In genomic region chr11:92812841-92813240, GRCh38 we compare ENCODE assay signal across 33 cellular contexts.
"Had no signal": no experiment of that assay in that cellular context is flagged by ENCODE, and none has a peak within 500 bp of the region (broad histone marks: within the 10 kb centered on the region; RNA-seq: fewer than 3 reads in every experiment).

No MANE protein-coding gene starts in this region.

- H3K4me2 ChIP-seq: PC-9, SK-N-SH had no signal

- H3K36me3 Mint-ChIP-seq: activated naive CD4-positive, alpha-beta T cell treated with anti-CD3 and anti-CD28 coated beads, Interleukin-2, amount 50 U/mL, for 72 hours had no signal

- FAIRE-seq: astrocyte had no signal

- H3K4me3 ChIP-seq: adrenal gland, body of pancreas, breast epithelium, MG63, PC-9, SJCRH30 had no signal

- DNase-seq: activated CD4-positive, alpha-beta T cell treated with anti-CD3 and anti-CD28 coated beads for 36 hours; activated CD4-positive, alpha-beta T cell treated with anti-CD3 and anti-CD28 coated beads, Interleukin-2, amount 10 ng/mL, durations not matched to agents 7 days and 5 days; activated CD4-positive, alpha-beta T cell treated with anti-CD3 and anti-CD28 coated beads, Interleukin-2, amount 50 U/mL, for 48 hours; activated CD8-positive, alpha-beta T cell treated with anti-CD3 and anti-CD28 coated beads, Interleukin-2, amount 10 ng/mL, durations not matched to agents 7 days and 5 days; activated gamma-delta T cell treated with Interleukin-2 at 50 U/mL for 16 hours; activated naive CD4-positive, alpha-beta T cell treated with anti-CD3 and anti-CD28 coated beads for 36 hours; activated T-cell treated with anti-CD3 and anti-CD28 coated beads, Interleukin-2, amount 50 U/mL, for 24 hours; adrenal gland; body of pancreas; Kasumi-1; KG1; MG63; NCI-H1048; NCI-H1105 treated with DMSO at 0.1 percent for 48 hours; NCI-H1436; NCI-H1694; NCI-H1930; NCI-H2081 treated with DMSO at 0.1 percent for 48 hours; NCI-H226; NCI-H446 treated with DMSO at 0.1 percent for 48 hours; NCI-H774; PC-9; SHP77; SJCRH30; SK-N-SH had no signal

- ATAC-seq: activated CD4-positive, alpha-beta T cell treated with anti-CD3 and anti-CD28 coated beads for 36 hours; activated CD4-positive, CD25-positive, alpha-beta regulatory T cell treated with anti-CD3 and anti-CD28 coated beads, Interleukin-2, amount 50 U/mL, for 24 hours; activated CD8-positive, alpha-beta T cell treated with anti-CD3 and anti-CD28 coated beads, Interleukin-2, amount 10 ng/mL, durations not matched to agents 7 days and 5 days; activated naive CD4-positive, alpha-beta T cell treated with anti-CD3 and anti-CD28 coated beads, Interleukin-2, amount 50 U/mL, for 72 hours; body of pancreas; WTC11 had no signal

- H3K27ac ChIP-seq: adrenal gland, body of pancreas, breast epithelium, PC-9, SJCRH30 had no signal

- H2AFZ ChIP-seq: PC-9 had no signal

- H3K27me3 ChIP-seq: adrenal gland, body of pancreas, breast epithelium, MG63, SJCRH30 had no signal

- H3K4me1 Mint-ChIP-seq: activated CD4-positive, alpha-beta T cell treated with anti-CD3 and anti-CD28 coated beads for 36 hours; activated CD4-positive, alpha-beta T cell treated with anti-CD3 and anti-CD28 coated beads, Interleukin-2, amount 10 ng/mL, durations not matched to agents 7 days and 5 days had no signal

- H3K27me3 Mint-ChIP-seq: activated CD4-positive, alpha-beta T cell treated with anti-CD3 and anti-CD28 coated beads, Interleukin-2, amount 10 ng/mL, durations not matched to agents 7 days and 5 days; activated T-cell treated with anti-CD3 and anti-CD28 coated beads, Interleukin-2, amount 50 U/mL, for 24 hours had no signal

- H3K9me3 Mint-ChIP-seq: activated CD4-positive, alpha-beta T cell treated with anti-CD3 and anti-CD28 coated beads, Interleukin-2, amount 10 ng/mL, durations not matched to agents 7 days and 5 days; activated naive CD4-positive, alpha-beta T cell treated with anti-CD3 and anti-CD28 coated beads for 36 hours; activated T-cell treated with anti-CD3 and anti-CD28 coated beads, Interleukin-2, amount 50 U/mL, for 24 hours; activated T-helper 1 cell treated with anti-CD3 and anti-CD28 coated beads, Interleukin-12 subunit alpha, Interleukin-12 subunit beta, Interleukin-2, Interleukin-4 antibody, amounts not matched to agents 30 ng/mL and 10 ng/mL and 1 ng/mL, durations not matched to agents 14 hours and 24 hours and 36 hours; T-helper 1 cell treated with Interleukin-12 subunit alpha and Interleukin-12 subunit beta and Interleukin-4 antibody, amounts not matched to agents 30 μg/mL and 1 μg/mL, for 36 hours; T-helper 2 cell treated with Interferon-gamma antibody and Interleukin-4, amounts not matched to agents 5 μg/mL and 100 μg/mL, for 36 hours had no signal

- H3K4me3 Mint-ChIP-seq: activated CD4-positive, alpha-beta T cell treated with anti-CD3 and anti-CD28 coated beads for 36 hours; activated CD4-positive, alpha-beta T cell treated with anti-CD3 and anti-CD28 coated beads, Interleukin-2, amount 10 ng/mL, durations not matched to agents 7 days and 5 days; activated CD8-positive, alpha-beta T cell treated with anti-CD3 and anti-CD28 coated beads, Interleukin-2, amount 10 ng/mL, durations not matched to agents 7 days and 5 days; activated naive CD4-positive, alpha-beta T cell treated with anti-CD3 and anti-CD28 coated beads for 36 hours; activated T-cell treated with anti-CD3 and anti-CD28 coated beads, Interleukin-2, amount 50 U/mL, for 24 hours; activated T-helper 1 cell treated with anti-CD3 and anti-CD28 coated beads, Interleukin-12 subunit alpha, Interleukin-12 subunit beta, Interleukin-2, Interleukin-4 antibody, amounts not matched to agents 30 ng/mL and 10 ng/mL and 1 ng/mL, durations not matched to agents 14 hours and 24 hours and 36 hours; T-helper 1 cell treated with Interleukin-12 subunit alpha and Interleukin-12 subunit beta and Interleukin-4 antibody, amounts not matched to agents 30 μg/mL and 1 μg/mL, for 36 hours; T-helper 2 cell treated with Interferon-gamma antibody and Interleukin-4, amounts not matched to agents 5 μg/mL and 100 μg/mL, for 36 hours; WTC11 had no signal

- H3K36me3 ChIP-seq: adrenal gland, breast epithelium, MG63, SJCRH30 had no signal

- H3K9ac ChIP-seq: SK-N-SH had no signal

- H3K9me3 ChIP-seq: adrenal gland, body of pancreas, breast epithelium, MG63, SJCRH30, SK-N-SH had no signal

- H3K4me1 ChIP-seq: adrenal gland, body of pancreas, breast epithelium, SJCRH30 had no signal

- H3K27ac Mint-ChIP-seq: activated CD4-positive, alpha-beta T cell treated with anti-CD3 and anti-CD28 coated beads for 36 hours; activated CD4-positive, alpha-beta T cell treated with anti-CD3 and anti-CD28 coated beads, Interleukin-2, amount 10 ng/mL, durations not matched to agents 7 days and 5 days; activated CD8-positive, alpha-beta T cell treated with anti-CD3 and anti-CD28 coated beads, Interleukin-2, amount 10 ng/mL, durations not matched to agents 7 days and 5 days; activated naive CD4-positive, alpha-beta T cell treated with anti-CD3 and anti-CD28 coated beads for 36 hours; activated naive CD4-positive, alpha-beta T cell treated with anti-CD3 and anti-CD28 coated beads, Interleukin-2, amount 50 U/mL, for 72 hours; activated T-cell treated with anti-CD3 and anti-CD28 coated beads, Interleukin-2, amount 50 U/mL, for 24 hours; activated T-helper 1 cell treated with anti-CD3 and anti-CD28 coated beads, Interleukin-12 subunit alpha, Interleukin-12 subunit beta, Interleukin-2, Interleukin-4 antibody, amounts not matched to agents 30 ng/mL and 10 ng/mL and 1 ng/mL, durations not matched to agents 14 hours and 24 hours and 36 hours; T-helper 1 cell treated with Interleukin-12 subunit alpha and Interleukin-12 subunit beta and Interleukin-4 antibody, amounts not matched to agents 30 μg/mL and 1 μg/mL, for 36 hours; T-helper 2 cell treated with Interferon-gamma antibody and Interleukin-4, amounts not matched to agents 5 μg/mL and 100 μg/mL, for 36 hours; WTC11 had no signal
